11 cellular contexts compared by ENCODE assay signal in the genomic region with DNA sequence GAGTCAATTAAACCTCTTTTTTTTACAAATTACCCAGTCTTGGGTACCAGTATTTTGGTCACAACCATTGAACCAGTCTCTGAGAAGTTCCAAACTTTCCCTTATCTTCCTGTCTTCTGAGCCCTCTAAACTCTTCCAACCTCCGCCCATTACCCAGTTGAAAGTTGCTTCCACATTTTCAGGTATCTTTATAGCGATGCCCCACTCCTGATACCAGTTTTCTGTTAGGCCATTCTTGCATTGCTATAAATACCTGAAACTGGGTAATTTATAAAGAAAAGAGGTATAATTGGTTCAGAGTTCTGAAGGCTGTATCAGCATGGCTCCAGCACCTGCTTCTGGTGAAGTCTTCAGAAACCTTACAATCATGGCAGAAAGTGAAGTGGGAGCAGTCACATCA. TPM values are rescaled to one million over a fixed set of nuclear protein-coding genes. Genes with fewer than 3 reads are reported as not detected.
"Had no signal": no experiment of that assay in that cellular context is flagged by ENCODE, and none has a peak within 500 bp of the region (broad histone marks: within the 10 kb centered on the region; RNA-seq: fewer than 3 reads in every experiment).

No MANE protein-coding gene starts in this region.

- H3K27ac ChIP-seq: GM23248 had no signal

- H2AFZ ChIP-seq: GM23248, GM23338 had no signal

- H3K4me3 ChIP-seq: GM23248, GM23338, HAP-1 had no signal

- ATAC-seq: GM23338, HCT116 had no signal

- H3K36me3 ChIP-seq: HAP-1 had no signal

- H3K27ac Mint-ChIP-seq: GM23338, HFFc6 had no signal

- H3K4me3 Mint-ChIP-seq: GM23338, HFFc6 had no signal

- DNase-seq: GM23248, GOT3, H7, HCEC 1CT, HFFc6 had no signal

- H3K9ac ChIP-seq: GM23248 had no signal

- FAIRE-seq: H1, H54 had no signal

- H3K4me2 ChIP-seq: GM23338 had no signal

RNA-seq across cellular contexts. Expression of gene OR11H4, which starts 35.0 kb away (rescaled TPM):
- total RNA-seq: GM23248, GM23338, H1, H4, H7, HFFc6 had no signal
- polyA plus RNA-seq: GM23248, GM23338, H1 had no signal

RNA-seq across cellular contexts. Expression of gene OR11H7, which starts 45.3 kb away (rescaled TPM):
- total RNA-seq: GM23248, GM23338, H1, H4, H7, HFFc6 had no signal
- polyA plus RNA-seq: GM23248, GM23338, H1 had no signal

RNA-seq across cellular contexts. Expression of gene OR11H6, which starts 50.6 kb away (rescaled TPM):
- total RNA-seq: GM23248, GM23338, H1, H4, H7, HFFc6 had no signal
- polyA plus RNA-seq: GM23248, GM23338, H1 had no signal
